In genomic region chr3:190229632-190230424, GRCh38 we compare ENCODE assay signal across 12 cellular contexts.
DNase-seq lines count a peak whose midpoint lies in the region; ATAC-seq and TF ChIP-seq lines count a peak whose summit lies in the region.
"Had no signal": no experiment of that assay in that cellular context is flagged by ENCODE, and none has a peak within 500 bp of the region (broad histone marks: within the 10 kb centered on the region; RNA-seq: fewer than 3 reads in every experiment).

No MANE protein-coding gene starts in this region.

- peak overlapping the region; percentile 79 for H3K4me2 ChIP-seq in PC-3 (ENCODE audit: low read length)

- in situ Hi-C loops in ACHN (cut with HindIII; ENCODE audit: low pct_ligation_motif_present, low pct_unique_long_range_greater_than_20kb, low sequenced_read_pairs) = no loop called here

- no peak overlapping the region for H3K27ac Mint-ChIP-seq in effector memory CD8-positive, alpha-beta T cell

- no peaks in the 10 kb centered on the region for H3K9me3 ChIP-seq in PC-3 (ENCODE audit: low read length)

- H3K79me2 ChIP-seq in PC-3 (ENCODE audit: low read length) = no peaks in the 10 kb centered on the region

- H3K27me3 Mint-ChIP-seq in effector memory CD8-positive, alpha-beta T cell = peaks cover 0 to 6% of the 10 kb centered on the region in 2 donors

- H3K4me1 ChIP-seq in PC-3 (ENCODE audit: insufficient read depth, low read length) = peaks cover 36% of the 10 kb centered on the region

- peak overlapping the region; percentile 73 for H3K27ac ChIP-seq in PC-3 (ENCODE audit: low read length)

- no peaks in the 10 kb centered on the region for H3K9me2 ChIP-seq in PC-3 (replicated peaks; ENCODE audit: low read length)

- H3K9ac ChIP-seq in PC-3 (ENCODE audit: low read length) = peak overlapping the region; percentile 23; the same call in 1 of the 2 replicates

- no peaks in the 10 kb centered on the region for H3F3A ChIP-seq in PC-3 (ENCODE audit: low read length, unreplicated experiment)

- TSS peak; percentile 20 for BruUV-seq in PC-3 (replicated peaks; lab: Mats Ljungman, UMichigan)

- peak; percentile 49 for ATAC-seq in HG02571 (IDR thresholded peaks at IDR 0.05; ENCODE audit: unreplicated experiment)
- peak; percentile 89 for ATAC-seq in PC-3
- ATAC-seq in effector memory CD8-positive, alpha-beta T cell (replicated peaks) = no peak

- DNase-seq in ACHN (peak; percentile 40), PC-3 (peak; percentile 93), fibroblast of peridontal ligament (ENCODE audit: extremely low read depth) (peak; percentile 46), NCI-H748 (lab: John Stamatoyannopoulos, UW; ENCODE audit: unreplicated experiment) (no peak)
- no peak for DNase-seq in stimulated activated CD8-positive, alpha-beta memory T cell treated with anti-CD3 and anti-CD28 coated beads, Interleukin-4, amount 100 ng/mL, for 48 hours
- DNase-seq in activated CD4-positive, CD25-positive, alpha-beta regulatory T cell (lab: John Stamatoyannopoulos, UW) = no peak
- DNase-seq in effector memory CD8-positive, alpha-beta T cell = no peak
- DNase-seq: activated CD8-positive, alpha-beta memory T cell treated with anti-CD3 and anti-CD28 coated beads for 24 hours; caudate nucleus; NCI-H1092; SIG-M5 had no signal

- H3K9me3 Mint-ChIP-seq in effector memory CD8-positive, alpha-beta T cell = no peaks in the 10 kb centered on the region

- intact Hi-C loops in PC-3 (cut with micrococcal nuclease) = loop anchor here (1.0 to 5.0 kb wide), 5 partner anchors 37 to 467 kb away; no protein-coding TSS in a partner anchor

- no peaks in the 10 kb centered on the region for H3K36me3 ChIP-seq in PC-3 (ENCODE audit: low read depth, low read length)

- CTCF ChIA-PET in PC-3 (lab: Charles Lee) = no interaction called here

- H3K27me3 ChIP-seq in PC-3 (ENCODE audit: low read length) = no peaks in the 10 kb centered on the region

- H4K20me1 ChIP-seq in PC-3 (ENCODE audit: low read length) = no peaks in the 10 kb centered on the region

- no peaks in the 10 kb centered on the region for H3K36me3 Mint-ChIP-seq in effector memory CD8-positive, alpha-beta T cell (ENCODE audit: insufficient read depth)

- peak overlapping the region; percentile 69 for H2AFZ ChIP-seq in PC-3 (ENCODE audit: low read length)

- H3K4me1 Mint-ChIP-seq in effector memory CD8-positive, alpha-beta T cell (ENCODE audit: low read depth in 2 of 2) = no peaks in the 10 kb centered on the region

- POLR2A ChIA-PET in PC-3 (lab: Charles Lee; ENCODE audit: unreplicated experiment) = interaction anchor here (0.7 kb wide), 1 partner anchor 268 kb away, joined by 4 read pairs; no protein-coding TSS in a partner anchor

- H3K4me3 ChIP-seq in PC-3 (ENCODE audit: low read length) = peak overlapping the region; percentile 42

- H3K4me3 Mint-ChIP-seq in effector memory CD8-positive, alpha-beta T cell = no peak overlapping the region

- no peak for TF ChIP-seq CTCF in PC-3 (conservative IDR thresholded peaks at IDR 0.05; ENCODE audit: low read depth, low read length)

Comparison
In these comparisons a context has a peak if more than half of its experiments do, and no peak if none do; other contexts are left out.
1. DNase-seq: peak in ACHN (single experiment), PC-3 (single experiment) and fibroblast of peridontal ligament (single experiment); none in stimulated activated CD8-positive, alpha-beta memory T cell treated with anti-CD3 and anti-CD28 coated beads, Interleukin-4, amount 100 ng/mL, for 48 hours (single experiment), activated CD4-positive, CD25-positive, alpha-beta regulatory T cell (0 of 4), NCI-H748 (single experiment) and effector memory CD8-positive, alpha-beta T cell (0 of 3).